In genomic region chr7:10940748-10941358, GRCh38 we compare ENCODE assay signal across 1 cellular context.
A peak's percentile ranks its signal among the peaks of the same experiment; 100 is the strongest.
TF ChIP-seq lines count a peak whose summit lies in the region.

No MANE protein-coding gene starts in this region.

TF ChIP-seq in K562, 482 proteins besides CTCF, POLR2A, EP300 and RAD21 (continued from another document):
- no peak for TF ChIP-seq NFXL1 (CRISPR knock-in tag; IDR thresholded peaks at IDR 0.05)
- no peak for TF ChIP-seq CREBBP (IDR thresholded peaks at IDR 0.05; ENCODE audit: low read depth, low read length)
- TF ChIP-seq BRD9 (IDR thresholded peaks at IDR 0.05; ENCODE audit: low read depth, partially characterized antibody), result no peak
- TF ChIP-seq ZFP91 (CRISPR knock-in tag; IDR thresholded peaks at IDR 0.05), result no peak
- TF ChIP-seq, protein P1, sequence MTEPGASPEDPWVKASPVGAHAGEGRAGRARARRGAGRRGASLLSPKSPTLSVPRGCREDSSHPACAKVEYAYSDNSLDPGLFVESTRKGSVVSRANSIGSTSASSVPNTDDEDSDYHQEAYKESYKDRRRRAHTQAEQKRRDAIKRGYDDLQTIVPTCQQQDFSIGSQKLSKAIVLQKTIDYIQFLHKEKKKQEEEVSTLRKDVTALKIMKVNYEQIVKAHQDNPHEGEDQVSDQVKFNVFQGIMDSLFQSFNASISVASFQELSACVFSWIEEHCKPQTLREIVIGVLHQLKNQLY (CRISPR knock-in tag; conservative IDR thresholded peaks at IDR 0.05), result no peak
- no peak for TF ChIP-seq XRCC3 (IDR thresholded peaks at IDR 0.05)
- TF ChIP-seq KDM4B (IDR thresholded peaks at IDR 0.05; ENCODE audit: borderline replicate concordance in 2 of 2, low read depth in 1 of 2), result no peak
- TF ChIP-seq MTF1 (CRISPR knock-in tag; IDR thresholded peaks at IDR 0.05; ENCODE audit: borderline replicate concordance), result no peak
- no peak for TF ChIP-seq ZNF274 (IDR thresholded peaks at IDR 0.05; ENCODE audit: borderline replicate concordance, low read depth, low read length)
- TF ChIP-seq MTA1 (IDR thresholded peaks at IDR 0.05; ENCODE audit: borderline replicate concordance), result no peak
- peak; percentile 75; the same call in 1 of the 2 replicates for TF ChIP-seq BACH1 (tag; IDR thresholded peaks at IDR 0.05)
- TF ChIP-seq HNRNPUL1 (IDR thresholded peaks at IDR 0.05; ENCODE audit: low read length), result no peak
- TF ChIP-seq STAT6 (CRISPR knock-in tag; IDR thresholded peaks at IDR 0.05), result no peak
- no peak for TF ChIP-seq PCBP2 (IDR thresholded peaks at IDR 0.05; ENCODE audit: low read depth, low read length, poor library complexity, severe bottlenecking)
